1 cellular context compared by ENCODE assay signal in the genomic region with DNA sequence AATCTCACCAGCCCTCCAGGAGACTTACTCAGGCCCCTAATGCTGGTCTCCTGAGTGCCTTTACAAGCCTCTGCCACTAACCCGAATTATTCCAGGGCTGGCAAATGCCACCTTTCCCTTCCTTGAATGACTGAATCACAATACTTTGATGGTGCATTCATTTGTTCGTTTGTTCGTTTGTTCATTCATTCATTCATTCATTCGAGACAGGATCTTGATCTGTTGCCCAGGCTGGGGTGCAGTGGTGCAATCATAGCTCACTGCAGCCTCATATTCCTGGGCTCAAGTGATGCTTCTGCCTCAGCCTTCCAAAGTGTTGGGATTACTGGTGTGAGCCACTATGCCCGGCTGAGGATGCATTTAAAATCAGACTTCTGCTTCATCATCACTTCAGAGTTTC.
A peak's percentile ranks its signal among the peaks of the same experiment; 100 is the strongest.
TF ChIP-seq lines count a peak whose summit lies in the region.

No MANE protein-coding gene starts in this region.

TF ChIP-seq in HepG2, 621 proteins besides CTCF, POLR2A, EP300 and RAD21:
- TF ChIP-seq ZNF121 (CRISPR knock-in tag; IDR thresholded peaks at IDR 0.05) = peak; percentile 65
- TF ChIP-seq ZNF24 (IDR thresholded peaks at IDR 0.05) = peak; percentile 82
- no peak for TF ChIP-seq MZF1 (CRISPR knock-in tag; IDR thresholded peaks at IDR 0.05; ENCODE audit: borderline replicate concordance)
- TF ChIP-seq ZKSCAN8 (CRISPR knock-in tag; IDR thresholded peaks at IDR 0.05; ENCODE audit: borderline replicate concordance) = no peak
- TF ChIP-seq KLF16 (CRISPR knock-in tag; IDR thresholded peaks at IDR 0.05) = no peak
